Comparison of ENCODE assay signal across 8 cellular contexts in genomic region chr5:88243493-88243892, GRCh38. TPM values are rescaled to one million over a fixed set of nuclear protein-coding genes. Genes with fewer than 3 reads are reported as not detected.
DNase-seq lines count a peak whose midpoint lies in the region; TF ChIP-seq lines count a peak whose summit lies in the region.
"Not testable (repeated sequence)": the region's sequence is repeated elsewhere in the genome, so short reads cannot be mapped to it uniquely, and the experiment has no call there.

No MANE protein-coding gene starts in this region.

- no CpG with 5 or more reads among the region's 2 CpGs for WGBS in H9 (ENCODE audit: extremely low coverage, insufficient read length, low lambda C conversion rate)

- H3T11ph ChIP-seq in H9 (ENCODE audit: low read length), result not testable (repeated sequence)

- DNase-seq in DMS 273 (lab: John Stamatoyannopoulos, UW; ENCODE audit: unreplicated experiment) (peak; percentile 89), NCI-H524 (lab: John Stamatoyannopoulos, UW) (peak; percentile 67 to 80), NCI-H82 (lab: John Stamatoyannopoulos, UW) (peak; percentile 93)
- DNase-seq in H9, result not testable (repeated sequence)

- H4K8ac ChIP-seq in H9 (replicated peaks; ENCODE audit: insufficient read length, low read depth, low read length), result not testable (repeated sequence)

- H2AFZ ChIP-seq in H9 (ENCODE audit: low read length); Loucy (ENCODE audit: low read length): not testable (repeated sequence)

- H4K20me1 ChIP-seq in H9 (ENCODE audit: control insufficient read depth, insufficient read depth, insufficient read length); Loucy (ENCODE audit: insufficient read depth, low read length, poor library complexity, severe bottlenecking): not testable (repeated sequence)

- peaks cover 58 to 66% of the 10 kb centered on the region in 2 experiments for H3K4me1 Mint-ChIP-seq in H9
- peaks cover 57% of the 10 kb centered on the region for H3K4me1 Mint-ChIP-seq in stimulated activated naive CD8-positive, alpha-beta T cell treated with anti-CD3 and anti-CD28 coated beads, Interleukin-15, Interleukin-2, amounts not matched to agents 100 ng/mL and 50 ng/mL, for 24 hours (ENCODE audit: low read depth)

- H3K23ac ChIP-seq in H9 (ENCODE audit: insufficient read length, low read depth, low read length), result not testable (repeated sequence)

- H3K9me2 ChIP-seq in Loucy (replicated peaks; ENCODE audit: low read depth, low read length), result not testable (repeated sequence)

- H2BK5ac ChIP-seq in H9 (ENCODE audit: insufficient read length, low read length), result not testable (repeated sequence)

- H3K4me1 ChIP-seq in H9 (ENCODE audit: insufficient read depth, low read length), result peaks cover 11% of the 10 kb centered on the region; the same call in 1 of the 2 replicates
- peaks cover 23% of the 10 kb centered on the region for H3K4me1 ChIP-seq in Loucy (ENCODE audit: insufficient read depth, low read length, poor library complexity, severe bottlenecking)

- not testable (repeated sequence) for H3K23me2 ChIP-seq in H9 (ENCODE audit: insufficient read length, low read depth, low read length, poor library complexity, severe bottlenecking)

- H3K14ac ChIP-seq in H9 (ENCODE audit: insufficient read depth, low read length), result not testable (repeated sequence)

- H3K36me3 Mint-ChIP-seq in H9 (ENCODE audit: insufficient read depth in 1 of 3, low read depth in 3 of 3), result not testable (repeated sequence)
- peaks cover 44% of the 10 kb centered on the region for H3K36me3 Mint-ChIP-seq in stimulated activated naive CD8-positive, alpha-beta T cell treated with anti-CD3 and anti-CD28 coated beads, Interleukin-15, Interleukin-2, amounts not matched to agents 100 ng/mL and 50 ng/mL, for 24 hours (ENCODE audit: low read depth)

- H2AK5ac ChIP-seq in H9 (ENCODE audit: insufficient read length, low read length), result not testable (repeated sequence)

- H3K27ac ChIP-seq in 22Rv1 (peak overlapping the region; percentile 22; the same call in 1 of the 2 replicates), VCaP (peak overlapping the region; percentile 76)
- not testable (repeated sequence) for H3K27ac ChIP-seq in H9 (ENCODE audit: insufficient read length, low read depth, low read length)

- not testable (repeated sequence) for H3K79me2 ChIP-seq in H9 (ENCODE audit: insufficient read depth, low read length)
- peaks cover 87% of the 10 kb centered on the region for H3K79me2 ChIP-seq in Loucy (ENCODE audit: insufficient read depth, low read length)

- H2BK20ac ChIP-seq in H9 (ENCODE audit: low read depth, low read length, poor library complexity, severe bottlenecking), result not testable (repeated sequence)

- not testable (repeated sequence) for H3K27me3 Mint-ChIP-seq in H9 (ENCODE audit: low read depth); stimulated activated naive CD8-positive, alpha-beta T cell treated with anti-CD3 and anti-CD28 coated beads, Interleukin-15, Interleukin-2, amounts not matched to agents 100 ng/mL and 50 ng/mL, for 24 hours

- not testable (repeated sequence) for H2BK12ac ChIP-seq in H9 (ENCODE audit: insufficient read length, low read depth, low read length)

- H3K18ac ChIP-seq in H9 (ENCODE audit: insufficient read length, low read depth, low read length), result not testable (repeated sequence)

- not testable (repeated sequence) for H3K27me3 ChIP-seq in H9 (ENCODE audit: insufficient read depth, low read length); Loucy (ENCODE audit: insufficient read depth, low read length, poor library complexity, severe bottlenecking)

- peaks cover 17% of the 10 kb centered on the region for H3K36me3 ChIP-seq in Loucy (ENCODE audit: insufficient read depth, low read length)

- not testable (repeated sequence) for H2BK120ac ChIP-seq in H9 (ENCODE audit: low read depth, low read length, poor library complexity, severe bottlenecking)

- H3K4ac ChIP-seq in H9 (ENCODE audit: low read depth, low read length), result not testable (repeated sequence)

- H3F3A ChIP-seq in Loucy (ENCODE audit: low read depth), result not testable (repeated sequence)

- H3K27ac Mint-ChIP-seq in H9, result peak overlapping the region in 2 of 3 experiments; percentile 4 to 79; a peak in 2 of 7 replicates
- H3K27ac Mint-ChIP-seq in stimulated activated naive CD8-positive, alpha-beta T cell treated with anti-CD3 and anti-CD28 coated beads, Interleukin-15, Interleukin-2, amounts not matched to agents 100 ng/mL and 50 ng/mL, for 24 hours, result peak overlapping the region; percentile 66

- not testable (repeated sequence) for TF ChIP-seq CTCF in 22Rv1 (IDR thresholded peaks at IDR 0.05); H9 (conservative IDR thresholded peaks at IDR 0.05); Loucy (conservative IDR thresholded peaks at IDR 0.05; ENCODE audit: low read length); VCaP (conservative IDR thresholded peaks at IDR 0.05)

- not testable (repeated sequence) for H3K56ac ChIP-seq in H9 (ENCODE audit: insufficient read length, low read depth, low read length)

- H2BK15ac ChIP-seq in H9 (ENCODE audit: low read depth, low read length), result not testable (repeated sequence)

- H3K9ac ChIP-seq in H9 (ENCODE audit: extremely low read depth, insufficient read length, low read length); Loucy (ENCODE audit: low read depth, low read length, poor library complexity, severe bottlenecking): not testable (repeated sequence)

- not testable (repeated sequence) for H4K91ac ChIP-seq in H9 (ENCODE audit: insufficient read length, low read depth, low read length)

- not testable (repeated sequence) for H3K9me3 ChIP-seq in H9 (ENCODE audit: control insufficient read depth, low read depth, low read length); Loucy (ENCODE audit: insufficient read depth, low read depth, low read length)

- not testable (repeated sequence) for H3K4me3 Mint-ChIP-seq in H9; stimulated activated naive CD8-positive, alpha-beta T cell treated with anti-CD3 and anti-CD28 coated beads, Interleukin-15, Interleukin-2, amounts not matched to agents 100 ng/mL and 50 ng/mL, for 24 hours

- H3K4me2 ChIP-seq in H9 (ENCODE audit: insufficient read depth, insufficient read length, low read length), result not testable (repeated sequence)
- H3K4me2 ChIP-seq in Loucy (ENCODE audit: low read depth, low read length, poor library complexity, severe bottlenecking), result peak overlapping the region; percentile 65

- H3K4me3 ChIP-seq in Loucy (ENCODE audit: low read length, poor library complexity, severe bottlenecking), result peak overlapping the region; percentile 19

- H4K5ac ChIP-seq in H9 (ENCODE audit: insufficient read length, low read depth, low read length), result not testable (repeated sequence)

- H3K79me1 ChIP-seq in H9 (ENCODE audit: insufficient read depth, low read depth, low read length, poor library complexity, severe bottlenecking), result not testable (repeated sequence)

- H3K9me3 Mint-ChIP-seq in H9; stimulated activated naive CD8-positive, alpha-beta T cell treated with anti-CD3 and anti-CD28 coated beads, Interleukin-15, Interleukin-2, amounts not matched to agents 100 ng/mL and 50 ng/mL, for 24 hours: not testable (repeated sequence)

RNA-seq across cellular contexts. Expression of gene TMEM161B, which starts 25.2 kb away (rescaled TPM):
- total RNA-seq in H9 (2021), result 14.5 and 17.9 TPM in 2 replicates
